In the genomic region with DNA sequence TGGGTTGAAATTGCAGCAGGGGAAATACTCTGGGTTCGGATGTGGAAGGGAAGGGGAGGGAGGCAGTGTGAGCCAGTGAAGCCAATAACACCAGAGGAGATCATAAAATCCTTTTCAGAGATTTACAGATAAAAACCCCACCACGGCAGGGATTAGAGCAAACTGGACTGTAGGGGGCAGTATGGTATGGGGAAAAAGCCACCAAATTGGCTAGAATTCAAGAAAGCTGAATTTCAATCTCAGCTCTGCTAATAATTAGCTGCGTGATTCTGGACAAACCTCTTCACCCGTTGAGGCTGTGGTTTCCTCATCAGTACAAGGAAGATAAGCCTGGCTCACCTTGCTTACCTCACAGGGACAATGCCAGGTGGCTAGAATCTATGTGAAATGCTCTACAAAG, we compare ENCODE assay signal across 8 cellular contexts.
DNase-seq lines count a peak whose midpoint lies in the region; ATAC-seq and TF ChIP-seq lines count a peak whose summit lies in the region.

No MANE protein-coding gene starts in this region.

- H3K27me3 Mint-ChIP-seq in Caco-2 (ENCODE audit: insufficient read depth, unreplicated experiment): no peaks in the 10 kb centered on the region
- peaks cover 0 to 13% (median 8%) of the 10 kb centered on the region in 5 donors for H3K27me3 Mint-ChIP-seq in naive thymus-derived CD4-positive, alpha-beta T cell

- H3K4me3 Mint-ChIP-seq in Caco-2 (ENCODE audit: unreplicated experiment): no peak overlapping the region
- no peak overlapping the region for H3K4me3 Mint-ChIP-seq in naive thymus-derived CD4-positive, alpha-beta T cell

- no peak overlapping the region for H3K23ac ChIP-seq in mesendoderm (ENCODE audit: low read length)

- H4K5ac ChIP-seq in mesendoderm (ENCODE audit: low read length): no peak overlapping the region

- H3K4ac ChIP-seq in mesendoderm (ENCODE audit: low read depth, low read length): no peak overlapping the region

- H2AK5ac ChIP-seq in mesendoderm (ENCODE audit: low read length): no peak overlapping the region

- H3K4me3 ChIP-seq in Caco-2 (ENCODE audit: low read depth, low read length) (no peak overlapping the region), body of pancreas (no peak overlapping the region), mesendoderm (ENCODE audit: low read length) (no peak overlapping the region)
- no peak overlapping the region for H3K4me3 ChIP-seq in naive thymus-derived CD4-positive, alpha-beta T cell (ENCODE audit: low read length)

- no peaks in the 10 kb centered on the region for H3K4me1 Mint-ChIP-seq in Caco-2 (ENCODE audit: low read depth, unreplicated experiment)
- H3K4me1 Mint-ChIP-seq in naive thymus-derived CD4-positive, alpha-beta T cell: no peaks in the 10 kb centered on the region

- H4K8ac ChIP-seq in mesendoderm (ENCODE audit: low read depth, low read length): no peak overlapping the region

- H3K9ac ChIP-seq in mesendoderm (ENCODE audit: low read length): no peak overlapping the region

- DNase-seq in Caco-2 (peak; percentile 31 to 51), NCI-H1105 treated with DMSO at 0.1 percent for 48 hours (lab: John Stamatoyannopoulos, UW) (peak; percentile 9), body of pancreas (peak in 1 of 4 donors; percentile 3), mesendoderm (peak; percentile 44)
- no peak for DNase-seq in naive thymus-derived CD4-positive, alpha-beta T cell

- H3K79me2 ChIP-seq in mesendoderm (ENCODE audit: control insufficient read depth, insufficient read depth, low read length): no peaks in the 10 kb centered on the region

- H3K9me3 ChIP-seq in Caco-2 (no peaks in the 10 kb centered on the region), body of pancreas (no peaks in the 10 kb centered on the region)
- no peaks in the 10 kb centered on the region for H3K9me3 ChIP-seq in naive thymus-derived CD4-positive, alpha-beta T cell (ENCODE audit: control insufficient read depth in 2 of 3, low read length in 3 of 3)

- no peak overlapping the region for H2BK5ac ChIP-seq in mesendoderm (ENCODE audit: low read length)

- H3K27ac ChIP-seq in body of pancreas: no peak overlapping the region
- no peak overlapping the region for H3K27ac ChIP-seq in mesendoderm (ENCODE audit: low read depth, low read length)
- no peak overlapping the region for H3K27ac ChIP-seq in naive thymus-derived CD4-positive, alpha-beta T cell (ENCODE audit: low read depth, low read length)

- no peaks in the 10 kb centered on the region for H3K36me3 ChIP-seq in Caco-2 (ENCODE audit: control insufficient read depth, insufficient read depth, low read length)
- H3K36me3 ChIP-seq in body of pancreas (replicated peaks in 1 of 2; ENCODE audit: insufficient read depth in 1 of 2, low read depth in 2 of 2): no peaks in the 10 kb centered on the region
- H3K36me3 ChIP-seq in mesendoderm (ENCODE audit: control insufficient read depth, insufficient read depth, low read length): no peaks in the 10 kb centered on the region
- H3K36me3 ChIP-seq in naive thymus-derived CD4-positive, alpha-beta T cell (ENCODE audit: control insufficient read depth in 2 of 3, insufficient read depth in 3 of 3, low read length in 3 of 3): no peaks in the 10 kb centered on the region

- WGBS in body of pancreas, 2 donors: 8 to 12% methylated on average over 4 of the region's 4 CpGs
- no CpG with 5 or more reads among the region's 4 CpGs for WGBS in mesendoderm (ENCODE audit: extremely low coverage, insufficient coverage, low lambda C conversion rate)

- no peak overlapping the region for H2BK120ac ChIP-seq in mesendoderm (ENCODE audit: low read depth, low read length)

- H3K18ac ChIP-seq in mesendoderm (ENCODE audit: low read length): no peak overlapping the region

- POLR2A ChIA-PET in Caco-2 (lab: Charles Lee): no interaction called here
- POLR2A ChIA-PET in naive thymus-derived CD4-positive, alpha-beta T cell (lab: Charles Lee): no interaction called here

- no peak overlapping the region for H3K4me2 ChIP-seq in mesendoderm (ENCODE audit: low read length)

- no peak for TF ChIP-seq POLR2A in body of pancreas (IDR thresholded peaks at IDR 0.05)

- BruUV-seq in Caco-2 (replicated peaks; lab: Mats Ljungman, UMichigan): no TSS peak

- ATAC-seq in GM18867 (IDR thresholded peaks at IDR 0.05; ENCODE audit: unreplicated experiment) (peak; percentile 69), body of pancreas (no peak), GM19324 (IDR thresholded peaks at IDR 0.05; ENCODE audit: low FRiP score, unreplicated experiment) (no peak), HG02840 (IDR thresholded peaks at IDR 0.05; ENCODE audit: low FRiP score, unreplicated experiment) (no peak)
- ATAC-seq in naive thymus-derived CD4-positive, alpha-beta T cell: no peak

- intact Hi-C loops in Caco-2 (cut with micrococcal nuclease; ENCODE audit: unreplicated experiment): no loop called here
- intact Hi-C loops in body of pancreas (cut with DNase I): no loop called here
- intact Hi-C loops in naive thymus-derived CD4-positive, alpha-beta T cell (cut with micrococcal nuclease): no loop called here

- no peaks in the 10 kb centered on the region for H3K36me3 Mint-ChIP-seq in Caco-2 (ENCODE audit: insufficient read depth, unreplicated experiment)
- H3K36me3 Mint-ChIP-seq in naive thymus-derived CD4-positive, alpha-beta T cell: no peaks in the 10 kb centered on the region

- CTCF ChIA-PET in Caco-2 (lab: Charles Lee): interaction anchor here (0.7 to 1.2 kb wide), 3 partner anchors 16 to 172 kb away, joined by 3 to 13 read pairs (median 4); no protein-coding TSS in a partner anchor
- CTCF ChIA-PET in naive thymus-derived CD4-positive, alpha-beta T cell (lab: Charles Lee): no interaction called here

- H3K79me1 ChIP-seq in mesendoderm (ENCODE audit: low read length): no peaks in the 10 kb centered on the region

- no peaks in the 10 kb centered on the region for H3K9me3 Mint-ChIP-seq in Caco-2 (ENCODE audit: unreplicated experiment)
- no peaks in the 10 kb centered on the region for H3K9me3 Mint-ChIP-seq in naive thymus-derived CD4-positive, alpha-beta T cell

- TF ChIP-seq CTCF in Caco-2 (IDR thresholded peaks at IDR 0.05; ENCODE audit: insufficient read depth in 1 of 2, low read depth in 1 of 2, low read length in 1 of 2, severe bottlenecking in 1 of 2, unreplicated experiment in 1 of 2): peak; percentile 20 to 44
- TF ChIP-seq CTCF in body of pancreas (IDR thresholded peaks at IDR 0.05): peak in 4 of 7 experiments; percentile 14 to 41 (median 26)

- H2BK15ac ChIP-seq in mesendoderm (replicated peaks; ENCODE audit: low read depth): no peak overlapping the region

- H3K56ac ChIP-seq in mesendoderm (ENCODE audit: low read length): no peak overlapping the region

- H3K27ac Mint-ChIP-seq in Caco-2 (ENCODE audit: unreplicated experiment): no peak overlapping the region
- no peak overlapping the region for H3K27ac Mint-ChIP-seq in naive thymus-derived CD4-positive, alpha-beta T cell

- no peaks in the 10 kb centered on the region for H3K27me3 ChIP-seq in Caco-2 (replicated peaks; ENCODE audit: control insufficient read depth, insufficient read depth, low read length)
- H3K27me3 ChIP-seq in body of pancreas: no peaks in the 10 kb centered on the region
- H3K27me3 ChIP-seq in mesendoderm (ENCODE audit: insufficient read depth, low read length, poor library complexity): no peaks in the 10 kb centered on the region
- no peaks in the 10 kb centered on the region for H3K27me3 ChIP-seq in naive thymus-derived CD4-positive, alpha-beta T cell (ENCODE audit: control insufficient read depth in 2 of 2, insufficient read depth in 2 of 2, low read length in 2 of 2)

- H3K4me1 ChIP-seq in Caco-2 (no peaks in the 10 kb centered on the region), body of pancreas (no peaks in the 10 kb centered on the region), mesendoderm (ENCODE audit: control insufficient read depth, low read depth, low read length) (no peaks in the 10 kb centered on the region)
- no peaks in the 10 kb centered on the region for H3K4me1 ChIP-seq in naive thymus-derived CD4-positive, alpha-beta T cell (ENCODE audit: control insufficient read depth in 2 of 2, insufficient read depth in 2 of 2, low read length in 2 of 2)

Comparison
In these comparisons a context has a peak if more than half of its experiments do, and no peak if none do; other contexts are left out.
1. DNase-seq: peak in Caco-2 (2 of 2), NCI-H1105 treated with DMSO at 0.1 percent for 48 hours (single experiment) and mesendoderm (single experiment); none in naive thymus-derived CD4-positive, alpha-beta T cell (0 of 9).